In the genomic region with DNA sequence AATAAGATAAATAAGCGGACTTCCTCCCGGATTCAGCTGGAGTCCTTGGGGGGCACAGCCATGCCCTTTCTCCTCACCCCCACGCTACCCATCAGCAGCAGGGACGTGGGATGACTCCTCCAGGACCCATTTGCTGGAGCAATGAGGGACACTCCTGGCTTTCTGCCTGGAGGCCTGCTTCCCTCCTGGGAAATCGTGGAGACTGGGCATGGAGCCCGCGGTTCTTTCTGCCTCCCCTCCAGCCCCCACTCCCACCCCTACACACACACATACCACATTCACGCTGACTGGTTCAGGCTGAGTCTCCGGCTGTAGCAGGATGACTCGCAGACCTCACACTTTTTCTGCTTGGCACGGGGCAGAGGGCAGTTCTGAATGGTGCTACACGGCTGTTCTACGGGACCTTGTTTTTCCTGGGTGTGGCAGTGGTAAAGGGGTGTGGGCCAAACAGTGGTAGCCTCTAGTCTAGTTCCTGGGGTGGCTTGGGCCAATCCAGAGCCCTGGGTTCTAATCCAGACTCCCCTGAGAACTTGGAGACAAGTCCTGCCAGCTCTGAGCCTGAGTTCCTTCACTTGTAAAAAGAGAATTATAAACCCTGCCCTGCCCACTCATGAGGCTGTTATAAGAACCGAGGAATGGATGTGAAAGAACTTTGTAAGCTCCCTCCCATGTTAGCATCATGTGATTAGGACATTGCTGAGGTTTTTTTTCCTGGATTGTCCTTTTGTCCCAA, we compare ENCODE assay signal across 8 cellular contexts.
DNase-seq lines count a peak whose midpoint lies in the region; ATAC-seq and TF ChIP-seq lines count a peak whose summit lies in the region.

No MANE protein-coding gene starts in this region.

- H3K9me3 Mint-ChIP-seq in activated CD4-positive, alpha-beta memory T cell treated with anti-CD3 and anti-CD28 coated beads for 36 hours, result no peaks in the 10 kb centered on the region
- no peaks in the 10 kb centered on the region for H3K9me3 Mint-ChIP-seq in activated CD4-positive, alpha-beta memory T cell treated with anti-CD3 and anti-CD28 coated beads, Interleukin-2, amount 10 ng/mL, durations not matched to agents 7 days and 5 days
- no peaks in the 10 kb centered on the region for H3K9me3 Mint-ChIP-seq in chondrocyte (ENCODE audit: low read depth)

- peak; percentile 60 for ATAC-seq in upper lobe of right lung

- no peaks in the 10 kb centered on the region for H3K36me3 ChIP-seq in upper lobe of right lung

- intact Hi-C loops in activated CD4-positive, alpha-beta memory T cell treated with anti-CD3 and anti-CD28 coated beads for 36 hours (cut with micrococcal nuclease), result no loop called here
- intact Hi-C loops in upper lobe of right lung (cut with DNase I), result no loop called here

- POLR2A ChIA-PET in activated CD4-positive, alpha-beta memory T cell treated with anti-CD3 and anti-CD28 coated beads for 36 hours (lab: Charles Lee), result no interaction called here
- POLR2A ChIA-PET in activated CD4-positive, alpha-beta memory T cell treated with anti-CD3 and anti-CD28 coated beads, Interleukin-2, amount 10 ng/mL, durations not matched to agents 7 days and 5 days (lab: Charles Lee), result no interaction called here

- H3K9me3 ChIP-seq in upper lobe of right lung, result no peaks in the 10 kb centered on the region

- peaks cover 3% of the 10 kb centered on the region for H3K4me1 Mint-ChIP-seq in activated CD4-positive, alpha-beta memory T cell treated with anti-CD3 and anti-CD28 coated beads for 36 hours (ENCODE audit: low read depth)
- H3K4me1 Mint-ChIP-seq in activated CD4-positive, alpha-beta memory T cell treated with anti-CD3 and anti-CD28 coated beads, Interleukin-2, amount 10 ng/mL, durations not matched to agents 7 days and 5 days, result peaks cover 7% of the 10 kb centered on the region
- peaks cover 23% of the 10 kb centered on the region for H3K4me1 Mint-ChIP-seq in chondrocyte (ENCODE audit: low read depth)

- H3K27ac ChIP-seq in upper lobe of right lung, result no peak overlapping the region

- CTCF ChIA-PET in activated CD4-positive, alpha-beta memory T cell treated with anti-CD3 and anti-CD28 coated beads for 36 hours (lab: Charles Lee), result no interaction called here
- CTCF ChIA-PET in activated CD4-positive, alpha-beta memory T cell treated with anti-CD3 and anti-CD28 coated beads, Interleukin-2, amount 10 ng/mL, durations not matched to agents 7 days and 5 days (lab: Charles Lee), result interaction anchor here (1.1 kb wide), 1 partner anchor 9 kb away, joined by 6 read pairs; no protein-coding TSS in a partner anchor

- no peak overlapping the region for H3K4me3 Mint-ChIP-seq in activated CD4-positive, alpha-beta memory T cell treated with anti-CD3 and anti-CD28 coated beads for 36 hours
- no peak overlapping the region for H3K4me3 Mint-ChIP-seq in activated CD4-positive, alpha-beta memory T cell treated with anti-CD3 and anti-CD28 coated beads, Interleukin-2, amount 10 ng/mL, durations not matched to agents 7 days and 5 days
- peak overlapping the region; percentile 14 for H3K4me3 Mint-ChIP-seq in chondrocyte (ENCODE audit: unreplicated experiment)

- H3K27me3 ChIP-seq in upper lobe of right lung, result peaks cover 9% of the 10 kb centered on the region

- no peak overlapping the region for H3K27ac Mint-ChIP-seq in activated CD4-positive, alpha-beta memory T cell treated with anti-CD3 and anti-CD28 coated beads for 36 hours
- H3K27ac Mint-ChIP-seq in activated CD4-positive, alpha-beta memory T cell treated with anti-CD3 and anti-CD28 coated beads, Interleukin-2, amount 10 ng/mL, durations not matched to agents 7 days and 5 days, result no peak overlapping the region
- H3K27ac Mint-ChIP-seq in chondrocyte (ENCODE audit: unreplicated experiment), result peak overlapping the region; percentile 92

- H3K36me3 Mint-ChIP-seq in activated CD4-positive, alpha-beta memory T cell treated with anti-CD3 and anti-CD28 coated beads for 36 hours, result no peaks in the 10 kb centered on the region
- no peaks in the 10 kb centered on the region for H3K36me3 Mint-ChIP-seq in activated CD4-positive, alpha-beta memory T cell treated with anti-CD3 and anti-CD28 coated beads, Interleukin-2, amount 10 ng/mL, durations not matched to agents 7 days and 5 days (ENCODE audit: low read depth)
- peaks cover 1% of the 10 kb centered on the region for H3K36me3 Mint-ChIP-seq in chondrocyte (ENCODE audit: low read depth)

- H3K4me1 ChIP-seq in upper lobe of right lung, result peaks cover 4% of the 10 kb centered on the region

- H3K4me3 ChIP-seq in upper lobe of right lung, result no peak overlapping the region

- TF ChIP-seq CTCF in chondrocyte (IDR thresholded peaks at IDR 0.05) (no peak), upper lobe of right lung (IDR thresholded peaks at IDR 0.05) (no peak)

- peaks cover 61% of the 10 kb centered on the region for H3K27me3 Mint-ChIP-seq in activated CD4-positive, alpha-beta memory T cell treated with anti-CD3 and anti-CD28 coated beads for 36 hours
- peaks cover 71% of the 10 kb centered on the region for H3K27me3 Mint-ChIP-seq in activated CD4-positive, alpha-beta memory T cell treated with anti-CD3 and anti-CD28 coated beads, Interleukin-2, amount 10 ng/mL, durations not matched to agents 7 days and 5 days
- peaks cover 4% of the 10 kb centered on the region for H3K27me3 Mint-ChIP-seq in chondrocyte (ENCODE audit: low read depth)

- DNase-seq in activated CD4-positive, alpha-beta memory T cell treated with anti-CD3 and anti-CD28 coated beads for 36 hours, result peak; percentile 14
- no peak for DNase-seq in activated CD4-positive, alpha-beta memory T cell treated with anti-CD3 and anti-CD28 coated beads, Interleukin-2, amount 10 ng/mL, durations not matched to agents 7 days and 5 days
- DNase-seq in chondrocyte (ENCODE audit: low spot score) (no peak), kidney tubule cell (ENCODE audit: low spot score) (peak; percentile 59), upper lobe of right lung (no peak), NOMO-1 treated with DMSO at 0.1 percent for 48 hours (lab: John Stamatoyannopoulos, UW; ENCODE audit: unreplicated experiment) (no peak), HT-29 (ENCODE audit: low spot score) (no peak), KG1 (lab: John Stamatoyannopoulos, UW) (no peak)

Comparison
In these comparisons a context has a peak if more than half of its experiments do, and no peak if none do; other contexts are left out.
1. DNase-seq: peak in activated CD4-positive, alpha-beta memory T cell treated with anti-CD3 and anti-CD28 coated beads for 36 hours (single experiment) and kidney tubule cell (single experiment); none in activated CD4-positive, alpha-beta memory T cell treated with anti-CD3 and anti-CD28 coated beads, Interleukin-2, amount 10 ng/mL, durations not matched to agents 7 days and 5 days (single experiment), chondrocyte (single experiment), upper lobe of right lung (single experiment), NOMO-1 treated with DMSO at 0.1 percent for 48 hours (single experiment), HT-29 (single experiment) and KG1 (single experiment).